ENCODE assay signal across 9 cellular contexts in genomic region chr15:84876269-84876668, GRCh38. TPM values are rescaled to one million over a fixed set of nuclear protein-coding genes. Genes with fewer than 3 reads are reported as not detected.
"Had no signal": no experiment of that assay in that cellular context is flagged by ENCODE, and none has a peak within 500 bp of the region (broad histone marks: within the 10 kb centered on the region; RNA-seq: fewer than 3 reads in every experiment).

No MANE protein-coding gene starts in this region.

- H3K9ac ChIP-seq: KMS-11 had no signal

- FAIRE-seq: HepG2, HTR-8/SVneo had no signal

- H3K27ac ChIP-seq: HL-60, KMS-11 had no signal

- DNase-seq: IMR-90, KBM-7, KG1 had no signal

- H3K4me2 ChIP-seq: KMS-11 had no signal

- ATAC-seq: HepG2 had no signal

RNA-seq across cellular contexts. Expression of gene SLC28A1, which starts 8.2 kb away (rescaled TPM):
- total RNA-seq: HT1080, IMR-90 had no signal
- polyA plus RNA-seq: IgD-negative memory B cell, IMR-90 had no signal

RNA-seq across cellular contexts. Expression of gene ALPK3, which starts 59.1 kb away (rescaled TPM):
- polyA plus RNA-seq: IgD-negative memory B cell had no signal
